ENCODE assay signal across 1 cellular context in genomic region chr1:43389326-43390313, GRCh38.
TF ChIP-seq lines count a peak whose summit lies in the region.

TSS of gene MED8 (minus strand) at chr1:43389800. CDS start at chr1:43389764, 36 bp downstream.
TSS of gene SZT2 (plus strand) at chr1:43389899. CDS start at chr1:43389969, 70 bp downstream.

TF ChIP-seq in K562, 482 proteins besides CTCF, POLR2A, EP300 and RAD21 (continued from another document and continues in another):
- TF ChIP-seq ATF2 (CRISPR knock-in tag; IDR thresholded peaks at IDR 0.05) (no peak), DIDO1 (tag; IDR thresholded peaks at IDR 0.05; ENCODE audit: low read depth) (peak; percentile 71; the same call in 1 of the 2 replicates), MEF2D (tag; conservative IDR thresholded peaks at IDR 0.05; ENCODE audit: low read depth) (no peak), RBFOX2 (IDR thresholded peaks at IDR 0.05; ENCODE audit: low read depth, low read length) (peak; percentile 98), CHD7 (IDR thresholded peaks at IDR 0.05; ENCODE audit: low read depth, low read length) (no peak), ZNF280A (IDR thresholded peaks at IDR 0.05; ENCODE audit: low read depth, partially characterized antibody) (no peak), ZNF717 (CRISPR knock-in tag; IDR thresholded peaks at IDR 0.05) (peak; percentile 67; the same call in 1 of the 2 replicates), MLX (CRISPR knock-in tag; conservative IDR thresholded peaks at IDR 0.05) (no peak), ZC3H8 (IDR thresholded peaks at IDR 0.05) (no peak; the same call in none of the 2 replicates), ZNF707 (CRISPR knock-in tag; conservative IDR thresholded peaks at IDR 0.05) (no peak), PRDM10 (IDR thresholded peaks at IDR 0.05; ENCODE audit: partially characterized antibody) (peak; percentile 36), PHF20 (IDR thresholded peaks at IDR 0.05; ENCODE audit: partially characterized antibody) (peak; percentile 93), XRCC3 (IDR thresholded peaks at IDR 0.05) (no peak), NCOA1 (IDR thresholded peaks at IDR 0.05; ENCODE audit: low read depth) (no peak), CHAMP1 (IDR thresholded peaks at IDR 0.05) (no peak), SREBF2 (CRISPR knock-in tag; IDR thresholded peaks at IDR 0.05) (no peak), ATF1 (CRISPR knock-in tag; IDR thresholded peaks at IDR 0.05) (no peak), ATF1 (tag; IDR thresholded peaks at IDR 0.05) (peak; percentile 94), BRF1 (IDR thresholded peaks at IDR 0.05; ENCODE audit: borderline replicate concordance, extremely low read depth, insufficient read length) (no peak), SAP30 (IDR thresholded peaks at IDR 0.05; ENCODE audit: borderline replicate concordance, insufficient read depth, low read depth, low read length, poor library complexity, severe bottlenecking) (peak; percentile 87), ZNF197 (CRISPR knock-in tag; IDR thresholded peaks at IDR 0.05; ENCODE audit: low read depth) (no peak), RBM22 (IDR thresholded peaks at IDR 0.05; ENCODE audit: low read depth, low read length, poor library complexity, severe bottlenecking) (peak; percentile 62), GTF2A2 (tag; IDR thresholded peaks at IDR 0.05) (no peak), ELK1 (CRISPR knock-in tag; IDR thresholded peaks at IDR 0.05) (0 out of 2 replicates have a peak, but pooled peaks have one; percentile 36), TFAM (CRISPR knock-in tag; conservative IDR thresholded peaks at IDR 0.05) (no peak), ATF6 (CRISPR knock-in tag; IDR thresholded peaks at IDR 0.05) (peak; percentile 93), RFX1 (IDR thresholded peaks at IDR 0.05) (no peak), ZNF232 (CRISPR knock-in tag; IDR thresholded peaks at IDR 0.05) (peak; percentile 15; the same call in 1 of the 2 replicates), PTBP1 (IDR thresholded peaks at IDR 0.05; ENCODE audit: low read depth, low read length) (no peak)
